Comparison of ENCODE assay signal across 29 cellular contexts in the genomic region with DNA sequence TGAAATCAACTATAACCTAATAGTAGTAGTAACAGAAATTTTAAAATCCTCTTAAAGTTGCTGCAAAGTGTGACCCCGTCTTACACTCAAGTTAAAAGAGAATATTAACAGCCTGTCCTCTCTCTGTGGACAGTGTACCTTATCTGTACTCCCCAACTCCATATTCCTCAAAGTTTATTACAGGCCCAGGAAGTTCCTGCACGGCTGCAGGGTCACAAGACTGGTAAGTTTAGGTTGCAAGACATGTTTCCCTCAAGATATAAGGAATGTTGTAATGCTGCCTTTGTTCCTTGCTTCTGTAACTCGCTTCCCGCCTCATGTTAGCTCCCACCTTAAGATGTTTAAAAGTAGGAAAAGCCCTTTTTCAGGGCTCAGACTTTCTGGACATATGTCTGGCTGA.
"Had no signal": no experiment of that assay in that cellular context is flagged by ENCODE, and none has a peak within 500 bp of the region (broad histone marks: within the 10 kb centered on the region; RNA-seq: fewer than 3 reads in every experiment).

No MANE protein-coding gene starts in this region.

- ATAC-seq: activated CD4-positive, CD25-positive, alpha-beta regulatory T cell treated with anti-CD3 and anti-CD28 coated beads, Interleukin-2, amount 50 U/mL, for 24 hours; activated CD8-positive, alpha-beta T cell treated with anti-CD3 and anti-CD28 coated beads for 36 hours; activated T-cell treated with anti-CD3 and anti-CD28 coated beads, Interleukin-2, amount 50 U/mL, for 4 hours; activated T-helper 17 cell treated with anti-CD3 and anti-CD28 coated beads, Interleukin-2, amount 50 U/mL, for 72 hours; body of pancreas; effector memory CD8-positive, alpha-beta T cell; gastroesophageal sphincter; T-helper 17 cell had no signal

- DNase-seq: activated B cell treated with CpG ODN at 0.5 μM for 24 hours; activated CD4-positive, alpha-beta T cell treated with anti-CD3 and anti-CD28 coated beads for 48 hours; activated CD4-positive, alpha-beta T cell treated with anti-CD3 and anti-CD28 coated beads, Interleukin-2, amount 50 U/mL, for 1 hour; activated CD4-positive, alpha-beta T cell treated with anti-CD3 and anti-CD28 coated beads, Interleukin-2, amount 50 U/mL, for 48 hours; activated CD8-positive, alpha-beta memory T cell treated with anti-CD3 and anti-CD28 coated beads for 24 hours; activated CD8-positive, alpha-beta T cell treated with anti-CD3 and anti-CD28 coated beads for 36 hours; activated effector memory CD4-positive, alpha-beta T cell treated with Interleukin-2 at 50 U/mL for 16 hours; activated gamma-delta T cell treated with Interleukin-2 at 50 U/mL for 16 hours; activated naive CD4-positive, alpha-beta T cell treated with anti-CD3 and anti-CD28 coated beads, Interleukin-2, amount 50 U/mL, for 16 hours; activated naive CD4-positive, alpha-beta T cell treated with Interleukin-2 at 50 U/mL for 16 hours; activated T-cell treated with anti-CD3 and anti-CD28 coated beads, Interleukin-2, amount 50 U/mL, for 4 hours; amniotic stem cell; aorta; body of pancreas; caudate nucleus; cortex of kidney; dermis blood vessel endothelial cell; effector CD4-positive, alpha-beta T cell; effector memory CD8-positive, alpha-beta T cell; erythroblast; foreskin melanocyte; T-helper 1 cell; T-helper 17 cell had no signal

- H3K4me1 ChIP-seq: body of pancreas, esophagus muscularis mucosa, gastroesophageal sphincter had no signal

- H3K27me3 Mint-ChIP-seq: activated B cell treated with CpG ODN at 0.5 μM for 24 hours; activated CD8-positive, alpha-beta T cell treated with anti-CD3 and anti-CD28 coated beads for 36 hours; activated naive CD8-positive, alpha-beta T cell; activated T-helper 17 cell treated with anti-CD3 and anti-CD28 coated beads, Interleukin-2, amount 50 U/mL, for 72 hours; effector memory CD8-positive, alpha-beta T cell; T-helper 17 cell had no signal

- H3K4me3 ChIP-seq: body of pancreas, esophagus muscularis mucosa, gastroesophageal sphincter had no signal

- H3K4me3 Mint-ChIP-seq: activated B cell treated with CpG ODN at 0.5 μM for 24 hours; activated CD8-positive, alpha-beta T cell treated with anti-CD3 and anti-CD28 coated beads for 36 hours; activated naive CD8-positive, alpha-beta T cell; activated T-cell treated with anti-CD3 and anti-CD28 coated beads, Interleukin-2, amount 50 U/mL, for 4 hours; activated T-helper 17 cell treated with anti-CD3 and anti-CD28 coated beads, Interleukin-2, amount 50 U/mL, for 72 hours; effector memory CD8-positive, alpha-beta T cell; T-helper 17 cell had no signal

- H3K27ac Mint-ChIP-seq: activated B cell treated with CpG ODN at 0.5 μM for 24 hours; activated CD8-positive, alpha-beta T cell treated with anti-CD3 and anti-CD28 coated beads for 36 hours; activated naive CD8-positive, alpha-beta T cell; activated T-helper 17 cell treated with anti-CD3 and anti-CD28 coated beads, Interleukin-2, amount 50 U/mL, for 72 hours; T-helper 17 cell had no signal

- H3K36me3 ChIP-seq: esophagus muscularis mucosa had no signal

- H3K9me3 ChIP-seq: body of pancreas, esophagus muscularis mucosa, gastroesophageal sphincter had no signal

- H3K27ac ChIP-seq: body of pancreas, esophagus muscularis mucosa, gastroesophageal sphincter, VCaP had no signal

- H3K27me3 ChIP-seq: body of pancreas, esophagus muscularis mucosa, gastroesophageal sphincter had no signal

- H3K9me3 Mint-ChIP-seq: activated B cell treated with CpG ODN at 0.5 μM for 24 hours; activated CD8-positive, alpha-beta T cell treated with anti-CD3 and anti-CD28 coated beads for 36 hours; activated T-cell treated with anti-CD3 and anti-CD28 coated beads, Interleukin-2, amount 50 U/mL, for 4 hours; activated T-helper 17 cell treated with anti-CD3 and anti-CD28 coated beads, Interleukin-2, amount 50 U/mL, for 72 hours; effector memory CD8-positive, alpha-beta T cell had no signal
